ENCODE assay signal across 10 cellular contexts in the genomic region with DNA sequence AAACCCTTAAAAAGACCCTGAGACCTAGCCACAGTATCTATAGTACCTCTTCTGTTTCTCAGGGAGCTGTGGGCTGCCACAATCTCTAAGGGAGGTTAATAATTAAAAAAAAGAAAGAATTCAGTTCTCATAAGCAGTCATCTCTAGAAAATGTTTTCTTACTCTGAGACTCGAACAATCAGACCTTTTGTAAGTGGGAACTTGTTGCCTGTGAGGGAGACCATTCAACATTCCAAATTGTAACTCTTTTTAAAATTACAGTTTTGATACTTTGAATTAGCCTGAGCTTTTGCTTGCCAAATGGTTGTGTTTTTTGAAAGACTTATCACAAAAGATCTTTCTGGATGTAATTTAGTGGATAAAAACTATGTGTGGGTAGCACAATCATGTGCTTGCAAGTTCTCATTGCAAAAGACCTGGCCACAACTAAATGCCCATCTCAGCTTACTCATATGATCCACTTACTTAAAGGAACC. TPM values are rescaled to one million over a fixed set of nuclear protein-coding genes. Genes with fewer than 3 reads are reported as not detected.
DNase-seq lines count a peak whose midpoint lies in the region; ATAC-seq and TF ChIP-seq lines count a peak whose summit lies in the region.
"Had no signal": no experiment of that assay in that cellular context is flagged by ENCODE, and none has a peak within 500 bp of the region (broad histone marks: within the 10 kb centered on the region; RNA-seq: fewer than 3 reads in every experiment).

No MANE protein-coding gene starts in this region.

- no peak overlapping the region for H3K4me3 ChIP-seq in liver (ENCODE audit: low read depth in 1 of 3, low read length in 3 of 3)

- WGBS in liver = 42% methylated on average over 1 of the region's 1 CpG

- TF ChIP-seq CTCF in liver (IDR thresholded peaks at IDR 0.05; ENCODE audit: low read depth, low read length, missing input control) = no peak

- peaks cover 8% of the 10 kb centered on the region for H3K27me3 Mint-ChIP-seq in activated CD8-positive, alpha-beta T cell treated with anti-CD3 and anti-CD28 coated beads, Interleukin-2, amount 10 ng/mL, durations not matched to agents 7 days and 5 days (ENCODE audit: low read depth)

- no peak overlapping the region for H3K9ac ChIP-seq in liver (ENCODE audit: low read depth in 1 of 2, low read length in 2 of 2)

- H3K27ac Mint-ChIP-seq in activated CD8-positive, alpha-beta T cell treated with anti-CD3 and anti-CD28 coated beads, Interleukin-2, amount 10 ng/mL, durations not matched to agents 7 days and 5 days = no peak overlapping the region

- no peaks in the 10 kb centered on the region for H3K9me3 ChIP-seq in liver (ENCODE audit: control insufficient read depth in 4 of 4, low read length in 3 of 4)

- H3K27ac ChIP-seq in liver (ENCODE audit: low read depth in 1 of 2, low read length in 2 of 2) = peak overlapping the region; percentile 56 to 63

- POLR2A ChIA-PET in activated CD8-positive, alpha-beta T cell treated with anti-CD3 and anti-CD28 coated beads, Interleukin-2, amount 10 ng/mL, durations not matched to agents 7 days and 5 days (lab: Charles Lee) = no interaction called here

- no peaks in the 10 kb centered on the region for H3K36me3 Mint-ChIP-seq in activated CD8-positive, alpha-beta T cell treated with anti-CD3 and anti-CD28 coated beads, Interleukin-2, amount 10 ng/mL, durations not matched to agents 7 days and 5 days (ENCODE audit: low read depth)

- CTCF ChIA-PET in activated CD8-positive, alpha-beta T cell treated with anti-CD3 and anti-CD28 coated beads, Interleukin-2, amount 10 ng/mL, durations not matched to agents 7 days and 5 days (lab: Charles Lee) = interaction anchor here (0.7 to 4.6 kb wide), 5 partner anchors 9 to 418 kb away, joined by 3 to 47 read pairs (median 8); no protein-coding TSS in a partner anchor

- TF ChIP-seq RAD21 in liver (IDR thresholded peaks at IDR 0.05) = no peak

- H3K4me3 Mint-ChIP-seq in activated CD8-positive, alpha-beta T cell treated with anti-CD3 and anti-CD28 coated beads, Interleukin-2, amount 10 ng/mL, durations not matched to agents 7 days and 5 days = no peak overlapping the region

- DNase-seq in activated CD8-positive, alpha-beta T cell treated with anti-CD3 and anti-CD28 coated beads, Interleukin-2, amount 10 ng/mL, durations not matched to agents 7 days and 5 days = no peak
- no peak for DNase-seq in stimulated activated CD4-positive, alpha-beta T cell treated with anti-CD3 and anti-CD28 coated beads, Interleukin-12 subunit alpha, Interleukin-12 subunit beta, amount 100 ng/mL, for 4 hours
- no peak for DNase-seq in NCI-H82 (lab: John Stamatoyannopoulos, UW)
- no peak for DNase-seq in dermis blood vessel endothelial cell
- DNase-seq: cerebellar nuclear complex, T1000 had no signal

- peaks cover 6 to 19% (median 13%) of the 10 kb centered on the region in 4 donors for H3K4me1 ChIP-seq in liver (ENCODE audit: control insufficient read depth in 4 of 4, insufficient read depth in 4 of 4, low read length in 3 of 4)

- H3K4me1 Mint-ChIP-seq in activated CD8-positive, alpha-beta T cell treated with anti-CD3 and anti-CD28 coated beads, Interleukin-2, amount 10 ng/mL, durations not matched to agents 7 days and 5 days (ENCODE audit: low read depth) = peaks cover 4% of the 10 kb centered on the region

- H3K36me3 ChIP-seq in liver (ENCODE audit: control insufficient read depth in 4 of 4, insufficient read depth in 3 of 4, low read depth in 1 of 4, low read length in 3 of 4) = no peaks in the 10 kb centered on the region

- ATAC-seq in GM18498 (IDR thresholded peaks at IDR 0.05; ENCODE audit: unreplicated experiment) (peak; percentile 71), GM21717 (IDR thresholded peaks at IDR 0.05; ENCODE audit: unreplicated experiment) (peak; percentile 46), HG03575 (IDR thresholded peaks at IDR 0.05; ENCODE audit: extremely low read depth, insufficient number of reproducible peaks, low FRiP score, unreplicated experiment) (peak; percentile 59)
- no peak for ATAC-seq in activated CD8-positive, alpha-beta T cell treated with anti-CD3 and anti-CD28 coated beads, Interleukin-2, amount 10 ng/mL, durations not matched to agents 7 days and 5 days

- H3K27me3 ChIP-seq in liver (ENCODE audit: control insufficient read depth in 4 of 4, insufficient read depth in 4 of 4, low read length in 3 of 4) = no peaks in the 10 kb centered on the region

- no peaks in the 10 kb centered on the region for H3K9me3 Mint-ChIP-seq in activated CD8-positive, alpha-beta T cell treated with anti-CD3 and anti-CD28 coated beads, Interleukin-2, amount 10 ng/mL, durations not matched to agents 7 days and 5 days (ENCODE audit: insufficient read depth)

TF ChIP-seq in liver, 16 proteins besides CTCF, POLR2A, EP300 and RAD21:
- TF ChIP-seq, protein P1, sequence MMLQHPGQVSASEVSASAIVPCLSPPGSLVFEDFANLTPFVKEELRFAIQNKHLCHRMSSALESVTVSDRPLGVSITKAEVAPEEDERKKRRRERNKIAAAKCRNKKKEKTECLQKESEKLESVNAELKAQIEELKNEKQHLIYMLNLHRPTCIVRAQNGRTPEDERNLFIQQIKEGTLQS (IDR thresholded peaks at IDR 0.05) = no peak
- TF ChIP-seq EGR1 (IDR thresholded peaks at IDR 0.05; ENCODE audit: low read depth in 2 of 2) (no peak), SP1 (IDR thresholded peaks at IDR 0.05) (no peak), HNF4G (IDR thresholded peaks at IDR 0.05) (no peak), HNF4A (conservative IDR thresholded peaks at IDR 0.05) (no peak), FOXA2 (IDR thresholded peaks at IDR 0.05) (no peak), YY1 (IDR thresholded peaks at IDR 0.05) (no peak), TAF1 (conservative IDR thresholded peaks at IDR 0.05) (no peak), JUND (IDR thresholded peaks at IDR 0.05) (no peak), RXRA (IDR thresholded peaks at IDR 0.05) (no peak), NR2F2 (IDR thresholded peaks at IDR 0.05) (no peak), FOXA1 (IDR thresholded peaks at IDR 0.05) (no peak), GABPA (IDR thresholded peaks at IDR 0.05 in 1 of 2, conservative IDR thresholded peaks at IDR 0.05 in 1 of 2) (no peak)
- TF ChIP-seq, protein P2, sequence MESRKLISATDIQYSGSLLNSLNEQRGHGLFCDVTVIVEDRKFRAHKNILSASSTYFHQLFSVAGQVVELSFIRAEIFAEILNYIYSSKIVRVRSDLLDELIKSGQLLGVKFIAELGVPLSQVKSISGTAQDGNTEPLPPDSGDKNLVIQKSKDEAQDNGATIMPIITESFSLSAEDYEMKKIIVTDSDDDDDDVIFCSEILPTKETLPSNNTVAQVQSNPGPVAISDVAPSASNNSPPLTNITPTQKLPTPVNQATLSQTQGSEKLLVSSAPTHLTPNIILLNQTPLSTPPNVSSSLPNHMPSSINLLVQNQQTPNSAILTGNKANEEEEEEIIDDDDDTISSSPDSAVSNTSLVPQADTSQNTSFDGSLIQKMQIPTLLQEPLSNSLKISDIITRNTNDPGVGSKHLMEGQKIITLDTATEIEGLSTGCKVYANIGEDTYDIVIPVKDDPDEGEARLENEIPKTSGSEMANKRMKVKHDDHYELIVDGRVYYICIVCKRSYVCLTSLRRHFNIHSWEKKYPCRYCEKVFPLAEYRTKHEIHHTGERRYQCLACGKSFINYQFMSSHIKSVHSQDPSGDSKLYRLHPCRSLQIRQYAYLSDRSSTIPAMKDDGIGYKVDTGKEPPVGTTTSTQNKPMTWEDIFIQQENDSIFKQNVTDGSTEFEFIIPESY (IDR thresholded peaks at IDR 0.05) = no peak
- TF ChIP-seq, protein P3, sequence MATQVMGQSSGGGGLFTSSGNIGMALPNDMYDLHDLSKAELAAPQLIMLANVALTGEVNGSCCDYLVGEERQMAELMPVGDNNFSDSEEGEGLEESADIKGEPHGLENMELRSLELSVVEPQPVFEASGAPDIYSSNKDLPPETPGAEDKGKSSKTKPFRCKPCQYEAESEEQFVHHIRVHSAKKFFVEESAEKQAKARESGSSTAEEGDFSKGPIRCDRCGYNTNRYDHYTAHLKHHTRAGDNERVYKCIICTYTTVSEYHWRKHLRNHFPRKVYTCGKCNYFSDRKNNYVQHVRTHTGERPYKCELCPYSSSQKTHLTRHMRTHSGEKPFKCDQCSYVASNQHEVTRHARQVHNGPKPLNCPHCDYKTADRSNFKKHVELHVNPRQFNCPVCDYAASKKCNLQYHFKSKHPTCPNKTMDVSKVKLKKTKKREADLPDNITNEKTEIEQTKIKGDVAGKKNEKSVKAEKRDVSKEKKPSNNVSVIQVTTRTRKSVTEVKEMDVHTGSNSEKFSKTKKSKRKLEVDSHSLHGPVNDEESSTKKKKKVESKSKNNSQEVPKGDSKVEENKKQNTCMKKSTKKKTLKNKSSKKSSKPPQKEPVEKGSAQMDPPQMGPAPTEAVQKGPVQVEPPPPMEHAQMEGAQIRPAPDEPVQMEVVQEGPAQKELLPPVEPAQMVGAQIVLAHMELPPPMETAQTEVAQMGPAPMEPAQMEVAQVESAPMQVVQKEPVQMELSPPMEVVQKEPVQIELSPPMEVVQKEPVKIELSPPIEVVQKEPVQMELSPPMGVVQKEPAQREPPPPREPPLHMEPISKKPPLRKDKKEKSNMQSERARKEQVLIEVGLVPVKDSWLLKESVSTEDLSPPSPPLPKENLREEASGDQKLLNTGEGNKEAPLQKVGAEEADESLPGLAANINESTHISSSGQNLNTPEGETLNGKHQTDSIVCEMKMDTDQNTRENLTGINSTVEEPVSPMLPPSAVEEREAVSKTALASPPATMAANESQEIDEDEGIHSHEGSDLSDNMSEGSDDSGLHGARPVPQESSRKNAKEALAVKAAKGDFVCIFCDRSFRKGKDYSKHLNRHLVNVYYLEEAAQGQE (IDR thresholded peaks at IDR 0.05) = no peak
- TF ChIP-seq, protein P4, sequence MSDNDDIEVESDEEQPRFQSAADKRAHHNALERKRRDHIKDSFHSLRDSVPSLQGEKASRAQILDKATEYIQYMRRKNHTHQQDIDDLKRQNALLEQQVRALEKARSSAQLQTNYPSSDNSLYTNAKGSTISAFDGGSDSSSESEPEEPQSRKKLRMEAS (IDR thresholded peaks at IDR 0.05) = no peak
TF ChIP-seq in liver: peak in this region for 0.

RNA-seq across cellular contexts. Expression of a gene that starts 33.3 kb away (rescaled TPM):
- total RNA-seq in liver (10 to 100 TPM in 1 of 2 donors, 1 to 10 TPM in 1; 3.7 to 28.2 TPM), dermis blood vessel endothelial cell (0.28 and 0.34 TPM in 2 replicates)
- 10 to 100 TPM in 1 of 2 donors, 1 to 10 TPM in 1; 4.4 to 10.1 TPM for polyA plus RNA-seq in liver
- not detected for total RNA-seq in activated CD8-positive, alpha-beta T cell treated with anti-CD3 and anti-CD28 coated beads, Interleukin-2, amount 10 ng/mL, durations not matched to agents 7 days and 5 days
